In the genomic region with DNA sequence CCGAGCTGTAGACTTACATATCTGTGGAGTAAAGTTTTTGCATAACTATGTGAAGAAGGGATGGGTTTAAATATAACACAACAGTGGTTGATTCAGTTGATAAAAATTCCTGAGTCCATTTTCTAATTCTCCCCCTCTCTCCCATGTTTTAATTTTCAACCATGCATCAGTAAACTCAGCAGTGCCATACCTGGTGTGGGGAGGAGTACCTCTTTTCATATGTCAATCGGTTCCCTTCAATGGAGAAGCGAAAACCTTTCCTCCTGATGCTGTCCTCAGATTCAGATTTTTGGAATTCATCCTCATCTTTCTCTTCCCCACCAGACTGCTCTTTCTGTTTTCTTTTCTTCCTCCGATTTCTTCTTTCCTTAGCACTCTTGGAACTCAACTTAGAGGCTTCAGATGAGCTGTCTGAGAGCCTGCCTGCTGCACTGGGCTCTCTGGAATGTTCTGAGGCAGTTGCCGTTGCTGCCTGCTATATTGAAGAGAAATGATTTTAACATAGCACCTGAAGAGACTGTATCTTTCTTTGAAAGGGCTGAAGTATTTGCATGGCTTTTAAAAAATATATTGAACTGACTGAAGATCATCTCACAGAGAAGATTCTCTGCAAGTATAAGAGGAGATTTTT, we compare ENCODE assay signal across 2 cellular contexts.
TF ChIP-seq lines count a peak whose summit lies in the region.

No MANE protein-coding gene starts in this region.

TF ChIP-seq in GM23338, 12 proteins besides CTCF, POLR2A, EP300 and RAD21:
- no peak for TF ChIP-seq EZH2phosphoT487 (IDR thresholded peaks at IDR 0.05; ENCODE audit: unreplicated experiment)
- TF ChIP-seq, protein P1, sequence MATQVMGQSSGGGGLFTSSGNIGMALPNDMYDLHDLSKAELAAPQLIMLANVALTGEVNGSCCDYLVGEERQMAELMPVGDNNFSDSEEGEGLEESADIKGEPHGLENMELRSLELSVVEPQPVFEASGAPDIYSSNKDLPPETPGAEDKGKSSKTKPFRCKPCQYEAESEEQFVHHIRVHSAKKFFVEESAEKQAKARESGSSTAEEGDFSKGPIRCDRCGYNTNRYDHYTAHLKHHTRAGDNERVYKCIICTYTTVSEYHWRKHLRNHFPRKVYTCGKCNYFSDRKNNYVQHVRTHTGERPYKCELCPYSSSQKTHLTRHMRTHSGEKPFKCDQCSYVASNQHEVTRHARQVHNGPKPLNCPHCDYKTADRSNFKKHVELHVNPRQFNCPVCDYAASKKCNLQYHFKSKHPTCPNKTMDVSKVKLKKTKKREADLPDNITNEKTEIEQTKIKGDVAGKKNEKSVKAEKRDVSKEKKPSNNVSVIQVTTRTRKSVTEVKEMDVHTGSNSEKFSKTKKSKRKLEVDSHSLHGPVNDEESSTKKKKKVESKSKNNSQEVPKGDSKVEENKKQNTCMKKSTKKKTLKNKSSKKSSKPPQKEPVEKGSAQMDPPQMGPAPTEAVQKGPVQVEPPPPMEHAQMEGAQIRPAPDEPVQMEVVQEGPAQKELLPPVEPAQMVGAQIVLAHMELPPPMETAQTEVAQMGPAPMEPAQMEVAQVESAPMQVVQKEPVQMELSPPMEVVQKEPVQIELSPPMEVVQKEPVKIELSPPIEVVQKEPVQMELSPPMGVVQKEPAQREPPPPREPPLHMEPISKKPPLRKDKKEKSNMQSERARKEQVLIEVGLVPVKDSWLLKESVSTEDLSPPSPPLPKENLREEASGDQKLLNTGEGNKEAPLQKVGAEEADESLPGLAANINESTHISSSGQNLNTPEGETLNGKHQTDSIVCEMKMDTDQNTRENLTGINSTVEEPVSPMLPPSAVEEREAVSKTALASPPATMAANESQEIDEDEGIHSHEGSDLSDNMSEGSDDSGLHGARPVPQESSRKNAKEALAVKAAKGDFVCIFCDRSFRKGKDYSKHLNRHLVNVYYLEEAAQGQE (IDR thresholded peaks at IDR 0.05; ENCODE audit: unreplicated experiment) = no peak

TF ChIP-seq in IMR-90, 13 proteins besides CTCF, POLR2A, EP300 and RAD21:
- no peak for TF ChIP-seq RCOR1 (IDR thresholded peaks at IDR 0.05; ENCODE audit: insufficient replicate concordance, low read length)
- TF ChIP-seq RFX5 (IDR thresholded peaks at IDR 0.05; ENCODE audit: low read depth, low read length) = no peak
- TF ChIP-seq MAZ (IDR thresholded peaks at IDR 0.05; ENCODE audit: borderline replicate concordance, low read depth, low read length) = no peak
- TF ChIP-seq MAFK (IDR thresholded peaks at IDR 0.05; ENCODE audit: low read depth, low read length) = no peak
- TF ChIP-seq SMC3 (IDR thresholded peaks at IDR 0.05; ENCODE audit: low read depth, low read length) = no peak
- TF ChIP-seq NFE2L2 (IDR thresholded peaks at IDR 0.05; ENCODE audit: low read depth, low read length) = no peak
- no peak for TF ChIP-seq CEBPB (IDR thresholded peaks at IDR 0.05; ENCODE audit: low read depth, low read length)
- no peak for TF ChIP-seq FOS (IDR thresholded peaks at IDR 0.05; ENCODE audit: low read depth, low read length)
- no peak for TF ChIP-seq MXI1 (IDR thresholded peaks at IDR 0.05; ENCODE audit: borderline replicate concordance, low read depth, low read length)
- TF ChIP-seq, protein P2, sequence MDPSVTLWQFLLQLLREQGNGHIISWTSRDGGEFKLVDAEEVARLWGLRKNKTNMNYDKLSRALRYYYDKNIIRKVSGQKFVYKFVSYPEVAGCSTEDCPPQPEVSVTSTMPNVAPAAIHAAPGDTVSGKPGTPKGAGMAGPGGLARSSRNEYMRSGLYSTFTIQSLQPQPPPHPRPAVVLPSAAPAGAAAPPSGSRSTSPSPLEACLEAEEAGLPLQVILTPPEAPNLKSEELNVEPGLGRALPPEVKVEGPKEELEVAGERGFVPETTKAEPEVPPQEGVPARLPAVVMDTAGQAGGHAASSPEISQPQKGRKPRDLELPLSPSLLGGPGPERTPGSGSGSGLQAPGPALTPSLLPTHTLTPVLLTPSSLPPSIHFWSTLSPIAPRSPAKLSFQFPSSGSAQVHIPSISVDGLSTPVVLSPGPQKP (IDR thresholded peaks at IDR 0.05; ENCODE audit: borderline replicate concordance, low read depth, low read length) = no peak
- TF ChIP-seq USF2 (IDR thresholded peaks at IDR 0.05; ENCODE audit: low read depth, low read length) = no peak
- TF ChIP-seq CHD1 (IDR thresholded peaks at IDR 0.05; ENCODE audit: low read depth, low read length) = no peak
- TF ChIP-seq BHLHE40 (IDR thresholded peaks at IDR 0.05; ENCODE audit: low read depth, low read length) = no peak
